Comparison of ENCODE assay signal across 31 cellular contexts in the genomic region with DNA sequence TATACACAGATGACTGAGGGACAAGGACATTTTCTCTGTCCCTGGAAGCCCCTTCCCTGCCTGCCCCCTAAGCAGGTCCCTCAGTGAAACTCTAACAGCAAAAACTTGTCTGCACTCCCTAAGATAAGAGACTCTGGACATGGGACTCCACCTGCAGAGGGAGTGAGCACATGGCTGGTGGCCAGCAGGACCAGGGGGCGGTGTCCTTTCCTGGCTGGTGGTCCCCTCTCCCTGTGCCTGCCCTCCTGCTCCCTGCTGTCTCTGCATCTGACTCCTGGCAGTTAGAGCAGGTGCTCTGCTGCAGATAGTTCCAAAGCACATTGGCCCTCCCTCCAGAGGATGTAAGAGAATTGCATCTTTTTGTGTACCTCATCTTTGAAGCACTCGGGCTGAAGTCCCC.
"Had no signal": no experiment of that assay in that cellular context is flagged by ENCODE, and none has a peak within 500 bp of the region (broad histone marks: within the 10 kb centered on the region; RNA-seq: fewer than 3 reads in every experiment).

No MANE protein-coding gene starts in this region.

- H3K27ac ChIP-seq: cardiac muscle cell, RWPE1 had no signal

- ATAC-seq: activated CD8-positive, alpha-beta T cell treated with anti-CD3 and anti-CD28 coated beads for 36 hours; activated T-cell treated with anti-CD3 and anti-CD28 coated beads, Interleukin-2, amount 50 U/mL, for 72 hours; activated T-helper 17 cell treated with anti-CD3 and anti-CD28 coated beads, Interleukin-2, amount 50 U/mL, for 72 hours; PC-3; Right ventricle myocardium inferior had no signal

- H3K36me3 ChIP-seq: cardiac muscle cell had no signal

- H3K4me3 ChIP-seq: cardiac muscle cell had no signal

- DNase-seq: activated CD4-positive, alpha-beta T cell treated with anti-CD3 and anti-CD28 coated beads, Interleukin-2, amount 10 ng/mL, durations not matched to agents 24 days and 14 days; activated CD4-positive, alpha-beta T cell treated with anti-CD3 and anti-CD28 coated beads, Interleukin-2, amount 50 U/mL, for 4 hours; activated CD8-positive, alpha-beta T cell treated with anti-CD3 and anti-CD28 coated beads for 36 hours; activated effector memory CD4-positive, alpha-beta T cell treated with anti-CD3 and anti-CD28 coated beads, Interleukin-2, amount 50 U/mL, for 16 hours; activated naive CD4-positive, alpha-beta T cell; activated naive CD4-positive, alpha-beta T cell treated with anti-CD3 and anti-CD28 coated beads, Interleukin-2, amount 50 U/mL, for 16 hours; activated naive CD8-positive, alpha-beta T cell treated with anti-CD3 and anti-CD28 coated beads for 36 hours; activated T-cell treated with anti-CD3 and anti-CD28 coated beads, Interleukin-2, amount 50 U/mL, for 1 hour; activated T-cell treated with anti-CD3 and anti-CD28 coated beads, Interleukin-2, amount 50 U/mL, for 72 hours; amniotic stem cell; aorta; Karpas-422; KBM-7; NCI-H1105; NCI-H1417 treated with DMSO at 0.1 percent for 48 hours; NCI-H1694 treated with DMSO at 0.1 percent for 48 hours; NCI-H2029 treated with DMSO at 0.1 percent for 48 hours; NCI-H2107; NCI-H226; NCI-H446 treated with DMSO at 0.1 percent for 48 hours; NCI-H526; NCI-H82; NK-92 treated with Interleukin-12 subunit alpha and Interleukin-12 subunit beta, amount 100 ng/mL, for 24 hours; PC-3; SIG-M5; T1000 had no signal

- FAIRE-seq: RCC 7860 had no signal
